1 cellular context compared by ENCODE assay signal in genomic region chr1:164806531-164806930, GRCh38.
TF ChIP-seq lines count a peak whose summit lies in the region.

No MANE protein-coding gene starts in this region.

TF ChIP-seq in A549, 52 proteins besides CTCF, POLR2A, EP300 and RAD21 (continued from another document):
- no peak for TF ChIP-seq REST (IDR thresholded peaks at IDR 0.05)
- TF ChIP-seq CHD2 (IDR thresholded peaks at IDR 0.05; ENCODE audit: low read length, partially characterized antibody) = no peak
- TF ChIP-seq KDM5A (IDR thresholded peaks at IDR 0.05) = no peak
- TF ChIP-seq RFX5 (IDR thresholded peaks at IDR 0.05) = no peak
- TF ChIP-seq CBX2 (IDR thresholded peaks at IDR 0.05; ENCODE audit: borderline replicate concordance, low read depth) = no peak
- no peak for TF ChIP-seq ZC3H11A (IDR thresholded peaks at IDR 0.05)
